ENCODE assay signal across 1 cellular context in the genomic region with DNA sequence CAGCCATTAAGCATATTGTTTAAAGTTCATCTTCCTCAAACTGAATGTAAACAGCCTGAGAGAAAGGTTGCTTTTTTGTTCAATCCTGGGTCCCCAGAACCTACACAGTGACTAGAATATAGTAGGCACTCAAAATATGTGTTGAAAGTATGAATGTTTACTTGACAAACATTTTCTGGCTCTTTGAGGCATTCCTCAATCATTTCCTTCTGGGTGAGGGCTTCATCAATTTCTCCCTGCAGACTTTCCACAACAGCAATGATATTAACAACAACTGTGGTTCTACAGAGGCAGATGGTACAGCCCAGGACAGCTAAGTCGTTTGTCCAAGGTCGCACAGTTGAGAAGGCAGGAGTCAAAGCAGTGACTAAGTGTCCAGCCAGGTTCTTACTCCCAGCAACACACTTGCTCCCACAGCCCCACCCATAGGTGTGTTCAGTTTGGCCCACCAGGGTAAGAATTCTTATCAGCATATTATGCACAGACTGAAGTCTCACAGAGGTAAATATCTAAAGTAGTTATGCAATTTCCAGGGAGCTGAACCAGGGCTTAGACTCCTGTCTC.
TF ChIP-seq lines count a peak whose summit lies in the region.

No MANE protein-coding gene starts in this region.

TF ChIP-seq in HepG2, 621 proteins besides CTCF, POLR2A, EP300 and RAD21 (continued from another document and continues in another):
- TF ChIP-seq AHDC1 (CRISPR knock-in tag; IDR thresholded peaks at IDR 0.05; ENCODE audit: borderline replicate concordance) (peak; percentile 37; the same call in 1 of the 2 replicates), SOX13 (IDR thresholded peaks at IDR 0.05) (no peak), SOX13 (CRISPR knock-in tag; conservative IDR thresholded peaks at IDR 0.05 in 1 of 2, IDR thresholded peaks at IDR 0.05 in 1 of 2) (0 out of 4 replicates have a peak, but pooled peaks of 1 of the 2 experiments have one; percentile 13), HNF1B (CRISPR knock-in tag; IDR thresholded peaks at IDR 0.05) (0 out of 2 replicates have a peak, but pooled peaks have one; percentile 38), MEF2D (CRISPR knock-in tag; IDR thresholded peaks at IDR 0.05) (no peak), ZNF484 (CRISPR knock-in tag; IDR thresholded peaks at IDR 0.05; ENCODE audit: borderline replicate concordance, low read depth) (no peak), MED8 (CRISPR knock-in tag; IDR thresholded peaks at IDR 0.05; ENCODE audit: insufficient replicate concordance) (no peak), HDAC2 (CRISPR knock-in tag; IDR thresholded peaks at IDR 0.05) (peak; percentile 56), ZBTB10 (CRISPR knock-in tag; IDR thresholded peaks at IDR 0.05; ENCODE audit: borderline replicate concordance) (no peak), HES4 (CRISPR knock-in tag; IDR thresholded peaks at IDR 0.05; ENCODE audit: borderline replicate concordance) (no peak), ZNF770 (CRISPR knock-in tag; IDR thresholded peaks at IDR 0.05) (no peak), ETV6 (CRISPR knock-in tag; conservative IDR thresholded peaks at IDR 0.05) (no peak), ZNF597 (CRISPR knock-in tag; IDR thresholded peaks at IDR 0.05) (no peak), FOXJ3 (CRISPR knock-in tag; IDR thresholded peaks at IDR 0.05; ENCODE audit: borderline replicate concordance) (0 out of 2 replicates have a peak, but pooled peaks have one; percentile 19), TBL1XR1 (IDR thresholded peaks at IDR 0.05; ENCODE audit: borderline replicate concordance, low read length, partially characterized antibody) (no peak)
- TF ChIP-seq, protein P1, sequence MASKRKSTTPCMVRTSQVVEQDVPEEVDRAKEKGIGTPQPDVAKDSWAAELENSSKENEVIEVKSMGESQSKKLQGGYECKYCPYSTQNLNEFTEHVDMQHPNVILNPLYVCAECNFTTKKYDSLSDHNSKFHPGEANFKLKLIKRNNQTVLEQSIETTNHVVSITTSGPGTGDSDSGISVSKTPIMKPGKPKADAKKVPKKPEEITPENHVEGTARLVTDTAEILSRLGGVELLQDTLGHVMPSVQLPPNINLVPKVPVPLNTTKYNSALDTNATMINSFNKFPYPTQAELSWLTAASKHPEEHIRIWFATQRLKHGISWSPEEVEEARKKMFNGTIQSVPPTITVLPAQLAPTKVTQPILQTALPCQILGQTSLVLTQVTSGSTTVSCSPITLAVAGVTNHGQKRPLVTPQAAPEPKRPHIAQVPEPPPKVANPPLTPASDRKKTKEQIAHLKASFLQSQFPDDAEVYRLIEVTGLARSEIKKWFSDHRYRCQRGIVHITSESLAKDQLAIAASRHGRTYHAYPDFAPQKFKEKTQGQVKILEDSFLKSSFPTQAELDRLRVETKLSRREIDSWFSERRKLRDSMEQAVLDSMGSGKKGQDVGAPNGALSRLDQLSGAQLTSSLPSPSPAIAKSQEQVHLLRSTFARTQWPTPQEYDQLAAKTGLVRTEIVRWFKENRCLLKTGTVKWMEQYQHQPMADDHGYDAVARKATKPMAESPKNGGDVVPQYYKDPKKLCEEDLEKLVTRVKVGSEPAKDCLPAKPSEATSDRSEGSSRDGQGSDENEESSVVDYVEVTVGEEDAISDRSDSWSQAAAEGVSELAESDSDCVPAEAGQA (IDR thresholded peaks at IDR 0.05; ENCODE audit: low read depth), result peak; percentile 23; the same call in 1 of the 2 replicates
- TF ChIP-seq, protein P1 (CRISPR knock-in tag; IDR thresholded peaks at IDR 0.05; ENCODE audit: borderline replicate concordance), result no peak
- TF ChIP-seq, protein P2, sequence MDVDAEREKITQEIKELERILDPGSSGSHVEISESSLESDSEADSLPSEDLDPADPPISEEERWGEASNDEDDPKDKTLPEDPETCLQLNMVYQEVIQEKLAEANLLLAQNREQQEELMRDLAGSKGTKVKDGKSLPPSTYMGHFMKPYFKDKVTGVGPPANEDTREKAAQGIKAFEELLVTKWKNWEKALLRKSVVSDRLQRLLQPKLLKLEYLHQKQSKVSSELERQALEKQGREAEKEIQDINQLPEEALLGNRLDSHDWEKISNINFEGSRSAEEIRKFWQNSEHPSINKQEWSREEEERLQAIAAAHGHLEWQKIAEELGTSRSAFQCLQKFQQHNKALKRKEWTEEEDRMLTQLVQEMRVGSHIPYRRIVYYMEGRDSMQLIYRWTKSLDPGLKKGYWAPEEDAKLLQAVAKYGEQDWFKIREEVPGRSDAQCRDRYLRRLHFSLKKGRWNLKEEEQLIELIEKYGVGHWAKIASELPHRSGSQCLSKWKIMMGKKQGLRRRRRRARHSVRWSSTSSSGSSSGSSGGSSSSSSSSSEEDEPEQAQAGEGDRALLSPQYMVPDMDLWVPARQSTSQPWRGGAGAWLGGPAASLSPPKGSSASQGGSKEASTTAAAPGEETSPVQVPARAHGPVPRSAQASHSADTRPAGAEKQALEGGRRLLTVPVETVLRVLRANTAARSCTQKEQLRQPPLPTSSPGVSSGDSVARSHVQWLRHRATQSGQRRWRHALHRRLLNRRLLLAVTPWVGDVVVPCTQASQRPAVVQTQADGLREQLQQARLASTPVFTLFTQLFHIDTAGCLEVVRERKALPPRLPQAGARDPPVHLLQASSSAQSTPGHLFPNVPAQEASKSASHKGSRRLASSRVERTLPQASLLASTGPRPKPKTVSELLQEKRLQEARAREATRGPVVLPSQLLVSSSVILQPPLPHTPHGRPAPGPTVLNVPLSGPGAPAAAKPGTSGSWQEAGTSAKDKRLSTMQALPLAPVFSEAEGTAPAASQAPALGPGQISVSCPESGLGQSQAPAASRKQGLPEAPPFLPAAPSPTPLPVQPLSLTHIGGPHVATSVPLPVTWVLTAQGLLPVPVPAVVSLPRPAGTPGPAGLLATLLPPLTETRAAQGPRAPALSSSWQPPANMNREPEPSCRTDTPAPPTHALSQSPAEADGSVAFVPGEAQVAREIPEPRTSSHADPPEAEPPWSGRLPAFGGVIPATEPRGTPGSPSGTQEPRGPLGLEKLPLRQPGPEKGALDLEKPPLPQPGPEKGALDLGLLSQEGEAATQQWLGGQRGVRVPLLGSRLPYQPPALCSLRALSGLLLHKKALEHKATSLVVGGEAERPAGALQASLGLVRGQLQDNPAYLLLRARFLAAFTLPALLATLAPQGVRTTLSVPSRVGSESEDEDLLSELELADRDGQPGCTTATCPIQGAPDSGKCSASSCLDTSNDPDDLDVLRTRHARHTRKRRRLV (CRISPR knock-in tag; IDR thresholded peaks at IDR 0.05), result no peak
